Comparison of ENCODE assay signal across 22 cellular contexts in the genomic region with DNA sequence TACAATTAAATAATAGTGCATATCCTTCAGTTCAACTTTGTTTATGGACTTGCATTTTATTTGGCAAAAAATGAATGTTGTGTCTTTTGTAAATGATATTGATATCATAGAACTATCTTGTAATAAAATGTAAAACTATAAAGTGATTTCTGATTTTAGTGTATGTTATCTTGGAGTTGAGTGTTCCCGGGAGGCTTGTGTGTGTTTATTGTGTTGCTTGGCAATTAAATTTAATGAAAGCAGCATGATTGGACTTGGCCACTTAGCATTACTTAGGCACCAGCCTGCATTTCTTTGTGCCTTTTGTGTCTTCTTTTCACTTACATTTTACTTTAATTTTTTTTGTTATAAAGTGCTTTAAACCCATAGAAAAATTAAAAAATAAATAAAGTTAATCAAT.
DNase-seq lines count a peak whose midpoint lies in the region; ATAC-seq lines count a peak whose summit lies in the region.
"Had no signal": no experiment of that assay in that cellular context is flagged by ENCODE, and none has a peak within 500 bp of the region (broad histone marks: within the 10 kb centered on the region; RNA-seq: fewer than 3 reads in every experiment).

No MANE protein-coding gene starts in this region.

- ATAC-seq in HG02642 (IDR thresholded peaks at IDR 0.05; ENCODE audit: poor library complexity, unreplicated experiment) (no peak), GM21619 (IDR thresholded peaks at IDR 0.05; ENCODE audit: unreplicated experiment) (no peak)
- ATAC-seq: SK-N-SH treated with all-trans-retinoic acid at 6 μM for 48 hours, T-cell had no signal

- no peaks in the 10 kb centered on the region for H3K9me3 ChIP-seq in muscle layer of duodenum (ENCODE audit: control insufficient read depth in 1 of 2, low read length in 2 of 2)

- H3K27me3 ChIP-seq in muscle layer of duodenum (ENCODE audit: low read depth, low read length) = no peaks in the 10 kb centered on the region

- DNase-seq in DMS 273 (lab: John Stamatoyannopoulos, UW; ENCODE audit: unreplicated experiment) (peak; percentile 22), DMS 273 treated with DMSO at 0.1 percent for 48 hours (lab: John Stamatoyannopoulos, UW) (no peak), NCI-H146 (lab: John Stamatoyannopoulos, UW) (peak; percentile 49), NCI-H748 treated with DMSO at 0.1 percent for 48 hours (lab: John Stamatoyannopoulos, UW) (peak; percentile 6)
- DNase-seq in stimulated activated CD4-positive, alpha-beta T cell treated with anti-CD3 and anti-CD28 coated beads, Interleukin-1b, Interleukin-23, amount 100 ng/mL, for 48 hours = no peak
- DNase-seq: AML-193, GF-D8, GM23248, HCEC 1CT, IMR-90, NCI-H1694 treated with DMSO at 0.1 percent for 48 hours, NCI-H82, PC-9, SIG-M5, T-cell had no signal

- peak overlapping the region; percentile 40 for H3K27ac ChIP-seq in muscle layer of duodenum (ENCODE audit: low read length)
- H3K27ac ChIP-seq: 22Rv1, C4-2B, GM23248, PC-9, RWPE1 had no signal

- peaks cover 19 to 55% of the 10 kb centered on the region in 2 donors for H3K4me1 ChIP-seq in muscle layer of duodenum (ENCODE audit: control insufficient read depth in 1 of 2, insufficient read depth in 2 of 2, low read length in 2 of 2)

- H3K36me3 ChIP-seq in muscle layer of duodenum (ENCODE audit: control insufficient read depth in 1 of 2, insufficient read depth in 2 of 2, low read length in 2 of 2) = peaks cover 0 to 3% of the 10 kb centered on the region in 2 donors

- H3K4me3 ChIP-seq in muscle layer of duodenum (ENCODE audit: low read depth in 1 of 2, low read length in 2 of 2) = no peak overlapping the region
- H3K4me3 ChIP-seq: GM23248, PC-9 had no signal

Comparison
In these comparisons a context has a peak if more than half of its experiments do, and no peak if none do; other contexts are left out.
1. DNase-seq: peak in DMS 273 (single experiment), NCI-H146 (single experiment) and NCI-H748 treated with DMSO at 0.1 percent for 48 hours (single experiment); none in DMS 273 treated with DMSO at 0.1 percent for 48 hours (single experiment) and stimulated activated CD4-positive, alpha-beta T cell treated with anti-CD3 and anti-CD28 coated beads, Interleukin-1b, Interleukin-23, amount 100 ng/mL, for 48 hours (single experiment).